ENCODE assay signal across 17 cellular contexts in the genomic region with DNA sequence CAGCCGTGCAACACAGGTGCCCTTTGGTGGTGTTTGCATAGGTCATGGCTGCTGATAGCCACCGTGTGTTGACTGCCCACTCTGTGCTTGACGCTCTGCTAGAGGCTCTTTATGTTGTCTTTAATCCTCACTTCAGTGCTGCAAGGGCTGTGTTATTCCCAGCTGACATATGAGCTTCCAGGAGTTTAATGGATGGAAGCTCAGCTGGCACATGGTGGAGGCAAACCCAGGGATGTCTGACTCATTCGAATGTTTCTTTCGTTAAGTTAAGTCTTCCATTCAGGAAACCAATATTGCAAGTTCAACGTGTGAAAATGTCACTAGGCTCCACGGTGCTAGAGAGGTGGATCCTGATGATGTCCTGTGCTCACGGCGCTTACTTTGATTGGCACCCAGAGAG.
DNase-seq lines count a peak whose midpoint lies in the region; ATAC-seq and TF ChIP-seq lines count a peak whose summit lies in the region.
"Had no signal": no experiment of that assay in that cellular context is flagged by ENCODE, and none has a peak within 500 bp of the region (broad histone marks: within the 10 kb centered on the region; RNA-seq: fewer than 3 reads in every experiment).

No MANE protein-coding gene starts in this region.

- intact Hi-C loops in gastrocnemius medialis (cut with DNase I; ENCODE audit: low total_unique reads): no loop called here

- TF ChIP-seq CTCF in gastrocnemius medialis (IDR thresholded peaks at IDR 0.05 in 4 of 5, conservative IDR thresholded peaks at IDR 0.05 in 1 of 5): no peak

- H3K27ac ChIP-seq in caudate nucleus (ENCODE audit: low read depth, low read length) (peak overlapping the region; percentile 24), gastrocnemius medialis (peak overlapping the region; percentile 75 to 86 (median 78))
- H3K27ac ChIP-seq: 22Rv1; A549; BLaER1 treated with 17β-estradiol and CSF1 and Interleukin-3, amounts not matched to agents 10 nM and 100 nM; C4-2B had no signal

- H3K9me3 Mint-ChIP-seq in activated naive CD4-positive, alpha-beta T cell treated with anti-CD3 and anti-CD28 coated beads, Interleukin-2, amount 50 U/mL, for 72 hours: peaks cover 13 to 18% of the 10 kb centered on the region in 2 donors

- no peaks in the 10 kb centered on the region for H3K36me3 Mint-ChIP-seq in activated naive CD4-positive, alpha-beta T cell treated with anti-CD3 and anti-CD28 coated beads, Interleukin-2, amount 50 U/mL, for 72 hours
- H3K36me3 Mint-ChIP-seq: CD8-positive, alpha-beta T cell had no signal

- peak overlapping the region in 1 of 4 donors; percentile 27 for H3K4me3 ChIP-seq in gastrocnemius medialis
- H3K4me3 ChIP-seq: A549; BLaER1 treated with 17β-estradiol and CSF1 and Interleukin-3, amounts not matched to agents 10 nM and 100 nM had no signal

- H3K27ac Mint-ChIP-seq in activated naive CD4-positive, alpha-beta T cell treated with anti-CD3 and anti-CD28 coated beads, Interleukin-2, amount 50 U/mL, for 72 hours: no peak overlapping the region
- H3K27ac Mint-ChIP-seq: B cell; CD4-positive, alpha-beta T cell; CD8-positive, alpha-beta T cell had no signal

- DNase-seq in HEK293T (ENCODE audit: extremely low spot score): no peak
- peak in 3 of 61 donors; percentile 21 to 41 (median 34) for DNase-seq in caudate nucleus (lab: John Stamatoyannopoulos, UW)
- DNase-seq in gastrocnemius medialis: peak in 1 of 2 donors; percentile 30
- no peak for DNase-seq in LoVo (ENCODE audit: low spot score)
- DNase-seq in activated naive CD4-positive, alpha-beta T cell treated with anti-CD3 and anti-CD28 coated beads, Interleukin-2, amount 50 U/mL, for 72 hours (ENCODE audit: low spot score in 2 of 2): no peak
- DNase-seq: AML-193; Caco-2; Calu3; CD4-positive, alpha-beta T cell; CD8-positive, alpha-beta T cell; DMS79 treated with DMSO at 0.1 percent for 48 hours; GF-D8 had no signal

- in situ Hi-C loops in gastrocnemius medialis (cut with MboI; ENCODE audit: low sequenced_read_pairs in 4 of 4): no loop called here

- H3K36me3 ChIP-seq in gastrocnemius medialis: no peaks in the 10 kb centered on the region
- H3K36me3 ChIP-seq: BLaER1 treated with 17β-estradiol and CSF1 and Interleukin-3, amounts not matched to agents 10 nM and 100 nM had no signal

- no peaks in the 10 kb centered on the region for H3K27me3 ChIP-seq in gastrocnemius medialis
- H3K27me3 ChIP-seq: BLaER1 treated with 17β-estradiol and CSF1 and Interleukin-3, amounts not matched to agents 10 nM and 100 nM had no signal

- H3K4me1 ChIP-seq in gastrocnemius medialis: peaks cover 7 to 22% of the 10 kb centered on the region in 2 donors
- H3K4me1 ChIP-seq: A549, Caco-2 had no signal

- CTCF ChIA-PET in HEK293T (lab: Yijun Ruan, JAX): no interaction called here

- POLR2A ChIA-PET in HEK293T (lab: Yijun Ruan, JAX): no interaction called here

- H3K9me3 ChIP-seq in gastrocnemius medialis: no peaks in the 10 kb centered on the region
- H3K9me3 ChIP-seq: A549; BLaER1 treated with 17β-estradiol and CSF1 and Interleukin-3, amounts not matched to agents 10 nM and 100 nM had no signal

- ATAC-seq in gastrocnemius medialis: peak; percentile 67 to 73
- ATAC-seq in activated naive CD4-positive, alpha-beta T cell treated with anti-CD3 and anti-CD28 coated beads, Interleukin-2, amount 50 U/mL, for 72 hours: no peak
- ATAC-seq: A549; CD8-positive, alpha-beta T cell had no signal

- no peak for TF ChIP-seq POLR2A in gastrocnemius medialis (IDR thresholded peaks at IDR 0.05)

TF ChIP-seq in HEK293T, 16 proteins besides CTCF, POLR2A, EP300 and RAD21:
- TF ChIP-seq, protein P1, sequence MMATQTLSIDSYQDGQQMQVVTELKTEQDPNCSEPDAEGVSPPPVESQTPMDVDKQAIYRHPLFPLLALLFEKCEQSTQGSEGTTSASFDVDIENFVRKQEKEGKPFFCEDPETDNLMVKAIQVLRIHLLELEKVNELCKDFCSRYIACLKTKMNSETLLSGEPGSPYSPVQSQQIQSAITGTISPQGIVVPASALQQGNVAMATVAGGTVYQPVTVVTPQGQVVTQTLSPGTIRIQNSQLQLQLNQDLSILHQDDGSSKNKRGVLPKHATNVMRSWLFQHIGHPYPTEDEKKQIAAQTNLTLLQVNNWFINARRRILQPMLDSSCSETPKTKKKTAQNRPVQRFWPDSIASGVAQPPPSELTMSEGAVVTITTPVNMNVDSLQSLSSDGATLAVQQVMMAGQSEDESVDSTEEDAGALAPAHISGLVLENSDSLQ (IDR thresholded peaks at IDR 0.05): 0 out of 2 replicates have a peak, but pooled peaks have one; percentile 4
- no peak for TF ChIP-seq ELF4 (IDR thresholded peaks at IDR 0.05)

Comparison
In these comparisons a context has a peak if more than half of its experiments do, and no peak if none do; other contexts are left out.
1. ATAC-seq: peak in gastrocnemius medialis (2 of 2); none in activated naive CD4-positive, alpha-beta T cell treated with anti-CD3 and anti-CD28 coated beads, Interleukin-2, amount 50 U/mL, for 72 hours (0 of 2).